ENCODE assay signal across 8 cellular contexts in the genomic region with DNA sequence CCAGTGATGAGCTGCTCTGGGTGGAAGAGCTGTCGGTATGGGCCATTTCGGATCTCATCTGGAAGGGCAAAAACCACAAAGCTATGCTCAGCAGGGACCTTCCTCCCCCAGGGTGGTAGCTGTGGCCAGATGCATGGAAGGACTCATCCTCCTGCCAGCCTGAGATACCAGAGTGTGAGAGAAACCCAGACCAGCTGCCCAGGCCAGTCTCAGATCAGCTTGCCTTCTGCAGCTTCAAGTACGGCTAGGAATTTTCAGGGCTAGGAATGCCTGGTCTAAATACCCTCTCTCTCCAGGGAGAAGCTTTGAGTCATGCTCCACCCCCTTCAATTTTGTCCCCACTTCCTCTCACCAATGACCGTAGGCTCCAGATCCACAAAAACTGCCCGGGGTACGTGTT. TPM values are rescaled to one million over a fixed set of nuclear protein-coding genes. Genes with fewer than 3 reads are reported as not detected.
DNase-seq lines count a peak whose midpoint lies in the region; ATAC-seq and TF ChIP-seq lines count a peak whose summit lies in the region.
"Had no signal": no experiment of that assay in that cellular context is flagged by ENCODE, and none has a peak within 500 bp of the region (broad histone marks: within the 10 kb centered on the region; RNA-seq: fewer than 3 reads in every experiment).

No MANE protein-coding gene starts in this region.

- H3K27me3 ChIP-seq in CD4-positive, CD25-positive, alpha-beta regulatory T cell (ENCODE audit: control insufficient read depth, insufficient read depth, low read length): no peaks in the 10 kb centered on the region
- H3K27me3 ChIP-seq in SU-DHL-6 (ENCODE audit: low read length): no peaks in the 10 kb centered on the region
- H3K27me3 ChIP-seq in layer of hippocampus (ENCODE audit: control insufficient read depth, insufficient read depth, low read length): no peaks in the 10 kb centered on the region

- H3K27me3 Mint-ChIP-seq in CD4-positive, CD25-positive, alpha-beta regulatory T cell: peaks cover 10% of the 10 kb centered on the region

- peaks cover 32% of the 10 kb centered on the region for H3K36me3 ChIP-seq in CD4-positive, CD25-positive, alpha-beta regulatory T cell (ENCODE audit: control insufficient read depth, insufficient read depth, low read length)
- no peaks in the 10 kb centered on the region for H3K36me3 ChIP-seq in SU-DHL-6 (ENCODE audit: low read length)

- H3K9ac ChIP-seq in SU-DHL-6 (ENCODE audit: low read length): no peak overlapping the region
- H3K9ac ChIP-seq: parathyroid adenoma had no signal

- peak overlapping the region; percentile 70 for H3K4me2 ChIP-seq in SU-DHL-6 (ENCODE audit: low read depth, low read length, poor library complexity, severe bottlenecking)

- H3K4me1 ChIP-seq in CD4-positive, CD25-positive, alpha-beta regulatory T cell (ENCODE audit: control insufficient read depth, insufficient read depth, low read length, poor library complexity, severe bottlenecking): peaks cover 65% of the 10 kb centered on the region

- H3K79me2 ChIP-seq in SU-DHL-6 (ENCODE audit: insufficient read depth, low read length): peaks cover 20% of the 10 kb centered on the region; the same call in 1 of the 2 replicates

- H4K20me1 ChIP-seq in SU-DHL-6 (ENCODE audit: low read depth, low read length): no peaks in the 10 kb centered on the region

- no peaks in the 10 kb centered on the region for H3K9me2 ChIP-seq in SU-DHL-6 (replicated peaks; ENCODE audit: insufficient read depth, low read length)

- H3F3A ChIP-seq in SU-DHL-6 (ENCODE audit: insufficient read depth): peaks cover 8% of the 10 kb centered on the region

- peaks cover 19 to 74% (median 56%) of the 10 kb centered on the region in 4 donors for H3K4me1 Mint-ChIP-seq in CD4-positive, CD25-positive, alpha-beta regulatory T cell

- peaks cover 37% of the 10 kb centered on the region for H3K36me3 Mint-ChIP-seq in CD4-positive, CD25-positive, alpha-beta regulatory T cell

- peak overlapping the region; percentile 87 to 98 (median 97) for H3K27ac Mint-ChIP-seq in CD4-positive, CD25-positive, alpha-beta regulatory T cell

- H3K9me3 Mint-ChIP-seq in CD4-positive, CD25-positive, alpha-beta regulatory T cell: peaks cover 0 to 2% (median 0%) of the 10 kb centered on the region in 7 donors

- TF ChIP-seq CTCF in SU-DHL-6 (IDR thresholded peaks at IDR 0.05; ENCODE audit: insufficient read depth, low read length, poor library complexity, severe bottlenecking): no peak

- no peak for DNase-seq in CD4-positive, CD25-positive, alpha-beta regulatory T cell
- no peak for DNase-seq in Ammon's horn (ENCODE audit: low spot score)
- DNase-seq: SIG-M5 had no signal

- H3K4me3 ChIP-seq in CD4-positive, CD25-positive, alpha-beta regulatory T cell (ENCODE audit: low read depth, low read length): peak overlapping the region; percentile 92
- H3K4me3 ChIP-seq in SU-DHL-6 (ENCODE audit: insufficient read depth, low read length, poor library complexity, severe bottlenecking): no peak overlapping the region

- ATAC-seq in CD4-positive, CD25-positive, alpha-beta regulatory T cell (ENCODE audit: low read depth in 2 of 2): no peak
- ATAC-seq in HG03175 (IDR thresholded peaks at IDR 0.05; ENCODE audit: unreplicated experiment) (no peak), GM21576 (IDR thresholded peaks at IDR 0.05; ENCODE audit: unreplicated experiment) (no peak)

- H2AFZ ChIP-seq in SU-DHL-6 (ENCODE audit: low read depth, low read length, severe bottlenecking): no peak overlapping the region
- H2AFZ ChIP-seq: parathyroid adenoma had no signal

- H3K27ac ChIP-seq in CD4-positive, CD25-positive, alpha-beta regulatory T cell (ENCODE audit: insufficient read depth, low read length, poor library complexity, severe bottlenecking): peak overlapping the region; percentile 53
- H3K27ac ChIP-seq in SU-DHL-6 (ENCODE audit: low read depth, low read length): no peak overlapping the region
- peak overlapping the region; percentile 0 for H3K27ac ChIP-seq in layer of hippocampus (ENCODE audit: low read depth, low read length)

- peak overlapping the region; percentile 96 to 100 (median 98) for H3K4me3 Mint-ChIP-seq in CD4-positive, CD25-positive, alpha-beta regulatory T cell

- no peaks in the 10 kb centered on the region for H3K9me3 ChIP-seq in CD4-positive, CD25-positive, alpha-beta regulatory T cell (ENCODE audit: control insufficient read depth in 2 of 2, low read length in 2 of 2)
- H3K9me3 ChIP-seq in SU-DHL-6 (ENCODE audit: insufficient read depth, low read length): no peaks in the 10 kb centered on the region

RNA-seq across cellular contexts. Expression of gene TUBA4B, which starts 1.4 kb away (rescaled TPM):
- total RNA-seq in CD4-positive, CD25-positive, alpha-beta regulatory T cell: not detected
- not detected for polyA plus RNA-seq in CD4-positive, CD25-positive, alpha-beta regulatory T cell

RNA-seq across cellular contexts. Expression of gene TUBA4A, which starts 2.1 kb away (rescaled TPM):
- 245 TPM for total RNA-seq in CD4-positive, CD25-positive, alpha-beta regulatory T cell
- polyA plus RNA-seq in CD4-positive, CD25-positive, alpha-beta regulatory T cell: 100 to 1,000 TPM; 217 to 323 (median 270) TPM

RNA-seq across cellular contexts. Expression of gene STK16, which starts 6.4 kb away (rescaled TPM):
- 21.9 TPM for total RNA-seq in CD4-positive, CD25-positive, alpha-beta regulatory T cell
- polyA plus RNA-seq in CD4-positive, CD25-positive, alpha-beta regulatory T cell: 10 to 100 TPM; 14.8 to 26.1 (median 19.1) TPM

RNA-seq across cellular contexts. Expression of gene GLB1L, which starts 6.4 kb away (rescaled TPM):
- 0.86 TPM for total RNA-seq in CD4-positive, CD25-positive, alpha-beta regulatory T cell
- polyA plus RNA-seq in CD4-positive, CD25-positive, alpha-beta regulatory T cell: 1 to 10 TPM in 1 of 4 donors, under 1 TPM in 2, not detected in 1; 0.78 to 1.1 (median 0.90) TPM

RNA-seq across cellular contexts. Expression of gene ANKZF1, which starts 22.1 kb away (rescaled TPM):
- total RNA-seq in CD4-positive, CD25-positive, alpha-beta regulatory T cell: 123 TPM
- 10 to 100 TPM; 23.5 to 37.5 (median 28.5) TPM for polyA plus RNA-seq in CD4-positive, CD25-positive, alpha-beta regulatory T cell
